ENCODE assay signal across 20 cellular contexts in genomic region chr9:82558855-82559615, GRCh38.
A peak's percentile ranks its signal among the peaks of the same experiment; 100 is the strongest.
DNase-seq lines count a peak whose midpoint lies in the region; ATAC-seq, FAIRE-seq and TF ChIP-seq lines count a peak whose summit lies in the region.
"Had no signal": no experiment of that assay in that cellular context is flagged by ENCODE, and none has a peak within 500 bp of the region (broad histone marks: within the 10 kb centered on the region; RNA-seq: fewer than 3 reads in every experiment).

No MANE protein-coding gene starts in this region.

- H3K4me1 ChIP-seq in IMR-90 (ENCODE audit: control insufficient read depth, insufficient read depth, low read length): peaks cover 6% of the 10 kb centered on the region; the same call in 1 of the 2 replicates
- peaks cover 3 to 37% (median 29%) of the 10 kb centered on the region in 4 donors for H3K4me1 ChIP-seq in liver (ENCODE audit: control insufficient read depth in 4 of 4, insufficient read depth in 4 of 4, low read length in 3 of 4)

- H3K4me3 ChIP-seq in IMR-90 (ENCODE audit: insufficient read depth, low read depth, low read length) (no peak overlapping the region), bronchial epithelial cell (ENCODE audit: low read depth, low read length) (no peak overlapping the region), liver (ENCODE audit: low read depth in 1 of 3, low read length in 3 of 3) (no peak overlapping the region)
- H3K4me3 ChIP-seq: SJSA1 had no signal

- no peak overlapping the region for H3K56ac ChIP-seq in IMR-90 (ENCODE audit: extremely low read depth, insufficient read depth, low read length)

- CTCF ChIA-PET in IMR-90 (lab: Yijun Ruan, JAX): no interaction called here

- peak overlapping the region; percentile 39 for H2BK120ac ChIP-seq in IMR-90 (ENCODE audit: low read depth, low read length)

- peak; percentile 94 for ATAC-seq in IMR-90 (ENCODE audit: low read depth)
- ATAC-seq in HG03135 (IDR thresholded peaks at IDR 0.05; ENCODE audit: unreplicated experiment): no peak
- no peak for ATAC-seq in Right ventricle myocardium inferior
- ATAC-seq: activated CD8-positive, alpha-beta T cell treated with anti-CD3 and anti-CD28 coated beads for 36 hours; PC-3 had no signal

- H4K5ac ChIP-seq in IMR-90 (ENCODE audit: low read depth, low read length): no peak overlapping the region

- H3K27ac ChIP-seq in IMR-90 (ENCODE audit: insufficient read depth, low read length): no peak overlapping the region
- peak overlapping the region; percentile 75 to 84 for H3K27ac ChIP-seq in liver (ENCODE audit: low read depth in 1 of 2, low read length in 2 of 2)
- H3K27ac ChIP-seq: SJSA1 had no signal

- H3K9me3 ChIP-seq in IMR-90 (ENCODE audit: control insufficient read depth, insufficient read depth, low read length) (no peaks in the 10 kb centered on the region), liver (ENCODE audit: control insufficient read depth in 4 of 4, low read length in 3 of 4) (no peaks in the 10 kb centered on the region)
- H3K9me3 ChIP-seq: SJSA1 had no signal

- H3K9ac ChIP-seq in IMR-90 (ENCODE audit: low read depth, low read length) (no peak overlapping the region), liver (ENCODE audit: low read depth in 1 of 2, low read length in 2 of 2) (peak overlapping the region in 1 of 2 donors; percentile 12)

- no TSS peak for BruUV-seq in IMR-90 (replicated peaks; lab: Mats Ljungman, UMichigan)

- H2AK9ac ChIP-seq in IMR-90 (replicated peaks; ENCODE audit: low read depth, low read length, poor library complexity): peak overlapping the region; percentile 37

- no peak overlapping the region for H2BK15ac ChIP-seq in IMR-90 (ENCODE audit: low read depth, low read length)

- 0 out of 2 replicates have a peak overlapping the region, but pooled peaks have one; percentile 27 for H3K14ac ChIP-seq in IMR-90 (replicated peaks; ENCODE audit: low read depth, low read length)

- FAIRE-seq in bronchial epithelial cell (lab: Jason Lieb, UNC): peak; percentile 7
- FAIRE-seq: colon, GM18507 had no signal

- H3K79me1 ChIP-seq in IMR-90 (ENCODE audit: low read depth in 1 of 2, low read length in 2 of 2): no peaks in the 10 kb centered on the region

- no peaks in the 10 kb centered on the region for H3K9me1 ChIP-seq in IMR-90 (ENCODE audit: insufficient read depth, low read length)

- POLR2A ChIA-PET in IMR-90 (lab: Charles Lee; ENCODE audit: unreplicated experiment): no interaction called here

- TF ChIP-seq RAD21 in IMR-90 (IDR thresholded peaks at IDR 0.05; ENCODE audit: low read length) (no peak), liver (IDR thresholded peaks at IDR 0.05) (peak; percentile 28 to 40)

- H4K20me1 ChIP-seq in IMR-90 (ENCODE audit: insufficient read depth, low read length): no peaks in the 10 kb centered on the region

- no peak for TF ChIP-seq POLR2A in IMR-90 (IDR thresholded peaks at IDR 0.05; ENCODE audit: low read depth, low read length)

- dilution Hi-C loops in IMR-90 (cut with HindIII; ENCODE audit: low sequenced_read_pairs, unreplicated experiment): no loop called here

- TF ChIP-seq CTCF in IMR-90 (conservative IDR thresholded peaks at IDR 0.05; ENCODE audit: low read depth, low read length): no peak
- no peak for TF ChIP-seq CTCF in bronchial epithelial cell (IDR thresholded peaks at IDR 0.05; ENCODE audit: insufficient read depth, low read length, severe bottlenecking)
- TF ChIP-seq CTCF in liver (IDR thresholded peaks at IDR 0.05; ENCODE audit: low read depth, low read length, missing input control): no peak

- H4K8ac ChIP-seq in IMR-90 (ENCODE audit: low read depth in 2 of 2, low read length in 2 of 2): peak overlapping the region in 1 of 2 experiments; percentile 34; a peak in 2 of 4 replicates

- no peak overlapping the region for H2AFZ ChIP-seq in IMR-90 (replicated peaks; ENCODE audit: low read length, poor library complexity)

- in situ Hi-C loops in IMR-90 (cut with MboI; ENCODE audit: low sequenced_read_pairs): no loop called here

- H3K4me2 ChIP-seq in IMR-90 (ENCODE audit: low read depth, low read length): peak overlapping the region; percentile 18; the same call in 1 of the 2 replicates

- H3K23ac ChIP-seq in IMR-90 (ENCODE audit: low read depth, low read length): no peak overlapping the region

- intact Hi-C loops in IMR-90 (cut with micrococcal nuclease): no loop called here
- intact Hi-C loops in Right ventricle myocardium inferior (cut with DNase I): no loop called here

- peak overlapping the region; percentile 54; the same call in 1 of the 2 replicates for H2BK20ac ChIP-seq in IMR-90 (ENCODE audit: low read depth, low read length)

- WGBS in IMR-90 (ENCODE audit: extremely low coverage in 2 of 2, insufficient read length in 1 of 2), 2 experiments: no CpG with 5 or more reads among the region's 9 CpGs
- 38% methylated on average over 9 of the region's 9 CpGs for WGBS in liver

- H3K27me3 ChIP-seq in IMR-90 (ENCODE audit: control insufficient read depth, insufficient read depth, low read length) (no peaks in the 10 kb centered on the region), bronchial epithelial cell (ENCODE audit: control insufficient read depth, insufficient read depth, low read length) (no peaks in the 10 kb centered on the region), liver (ENCODE audit: control insufficient read depth in 4 of 4, insufficient read depth in 4 of 4, low read length in 3 of 4) (no peaks in the 10 kb centered on the region)
- H3K27me3 ChIP-seq: SJSA1 had no signal

- DNase-seq in AG08396 (ENCODE audit: low spot score) (peak; percentile 33), IMR-90 (peak; percentile 75), bronchial epithelial cell (ENCODE audit: low read depth) (peak; percentile 7), AG08395 (ENCODE audit: low spot score) (no peak), NCI-H524 (lab: John Stamatoyannopoulos, UW) (no peak), Right ventricle myocardium inferior (ENCODE audit: missing footprints) (no peak)
- DNase-seq: activated CD4-positive, CD25-positive, alpha-beta regulatory T cell; activated CD8-positive, alpha-beta T cell treated with anti-CD3 and anti-CD28 coated beads for 36 hours; activated naive CD4-positive, alpha-beta T cell treated with anti-CD3 and anti-CD28 coated beads, Interleukin-2, amount 50 U/mL, for 16 hours; activated T-cell treated with anti-CD3 and anti-CD28 coated beads, Interleukin-2, amount 50 U/mL, for 1 hour; CD4-positive, CD25-positive, alpha-beta regulatory T cell; NCI-H1436 treated with DMSO at 0.1 percent for 48 hours; NCI-H774; PC-3; T-helper 2 cell had no signal

- H3K36me3 ChIP-seq in IMR-90 (ENCODE audit: control insufficient read depth, insufficient read depth, low read length): no peaks in the 10 kb centered on the region
- no peaks in the 10 kb centered on the region for H3K36me3 ChIP-seq in bronchial epithelial cell (ENCODE audit: control insufficient read depth, insufficient read depth, low read length)
- H3K36me3 ChIP-seq in liver (ENCODE audit: control insufficient read depth in 4 of 4, insufficient read depth in 3 of 4, low read depth in 1 of 4, low read length in 3 of 4): no peaks in the 10 kb centered on the region
- H3K36me3 ChIP-seq: SJSA1 had no signal

- peak overlapping the region; percentile 44; the same call in 1 of the 2 replicates for H2AK5ac ChIP-seq in IMR-90 (ENCODE audit: low read depth, low read length)

- peak overlapping the region; percentile 47; the same call in 1 of the 2 replicates for H4K91ac ChIP-seq in IMR-90 (ENCODE audit: insufficient read depth, low read depth, low read length)

- H3K4ac ChIP-seq in IMR-90 (ENCODE audit: low read depth, low read length): peak overlapping the region; percentile 33

- peak overlapping the region; percentile 16; the same call in 1 of the 2 replicates for H3K18ac ChIP-seq in IMR-90 (ENCODE audit: low read depth, low read length)

- no peak overlapping the region for H2BK5ac ChIP-seq in IMR-90 (ENCODE audit: low read depth, low read length, poor library complexity, severe bottlenecking)

TF ChIP-seq in IMR-90, 13 proteins besides CTCF, POLR2A, EP300 and RAD21:
- TF ChIP-seq USF2 (IDR thresholded peaks at IDR 0.05; ENCODE audit: low read depth, low read length) (peak; percentile 83), BHLHE40 (IDR thresholded peaks at IDR 0.05; ENCODE audit: low read depth, low read length) (peak; percentile 75), CHD1 (IDR thresholded peaks at IDR 0.05; ENCODE audit: low read depth, low read length) (no peak), NFE2L2 (IDR thresholded peaks at IDR 0.05; ENCODE audit: low read depth, low read length) (no peak)
TF ChIP-seq in IMR-90: peak in this region for 2.

TF ChIP-seq in liver, 16 proteins besides CTCF, POLR2A, EP300 and RAD21 (continues in another document):
- TF ChIP-seq NR2F2 (IDR thresholded peaks at IDR 0.05): no peak
- TF ChIP-seq MAX (IDR thresholded peaks at IDR 0.05): peak; percentile 87
- no peak for TF ChIP-seq HNF4G (IDR thresholded peaks at IDR 0.05)
- peak; percentile 85 for TF ChIP-seq YY1 (IDR thresholded peaks at IDR 0.05)
- peak; percentile 33 for TF ChIP-seq FOXA1 (IDR thresholded peaks at IDR 0.05)
- TF ChIP-seq HNF4A (conservative IDR thresholded peaks at IDR 0.05): peak; percentile 52 to 88
- TF ChIP-seq GABPA (IDR thresholded peaks at IDR 0.05 in 1 of 2, conservative IDR thresholded peaks at IDR 0.05 in 1 of 2): peak in 1 of 2 donors; percentile 52
- peak; percentile 55 for TF ChIP-seq SP1 (IDR thresholded peaks at IDR 0.05)

Comparison
In these comparisons a context has a peak if more than half of its experiments do, and no peak if none do; other contexts are left out.
1. DNase-seq: peak in AG08396 (single experiment), IMR-90 (single experiment) and bronchial epithelial cell (single experiment); none in AG08395 (single experiment), NCI-H524 (0 of 2) and Right ventricle myocardium inferior (single experiment).